ENCODE assay signal across 16 cellular contexts in the genomic region with DNA sequence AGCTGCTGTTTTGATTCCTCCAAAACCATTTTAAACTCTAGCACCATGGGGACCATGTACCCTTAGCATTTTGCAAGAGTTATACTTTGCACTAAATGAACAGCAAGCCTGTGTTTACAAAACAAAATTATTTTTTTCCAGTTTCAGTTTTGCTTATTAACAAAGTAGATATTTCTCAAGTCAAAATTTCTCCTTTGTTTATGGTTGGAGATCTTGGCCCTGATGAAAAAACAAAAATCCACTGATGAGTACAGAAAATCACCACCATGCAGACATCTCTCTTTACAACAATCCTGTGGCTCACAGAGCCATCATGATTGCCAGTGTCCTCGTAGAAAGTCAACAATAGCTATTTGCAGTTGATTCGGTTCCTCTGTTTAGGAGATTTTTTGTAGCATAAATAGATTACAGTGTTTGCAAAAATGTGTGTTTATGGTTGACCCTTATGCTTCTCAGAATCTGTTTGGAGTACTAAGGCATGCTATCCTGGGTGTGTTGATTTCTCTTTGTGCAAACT.
DNase-seq lines count a peak whose midpoint lies in the region; ATAC-seq and TF ChIP-seq lines count a peak whose summit lies in the region.
"Had no signal": no experiment of that assay in that cellular context is flagged by ENCODE, and none has a peak within 500 bp of the region (broad histone marks: within the 10 kb centered on the region; RNA-seq: fewer than 3 reads in every experiment).

No MANE protein-coding gene starts in this region.

- H3K36me3 ChIP-seq in right atrium auricular region: no peaks in the 10 kb centered on the region
- no peaks in the 10 kb centered on the region for H3K36me3 ChIP-seq in esophagus squamous epithelium
- no peaks in the 10 kb centered on the region for H3K36me3 ChIP-seq in parathyroid adenoma (ENCODE audit: control insufficient read depth, insufficient read depth, low read length)
- H3K36me3 ChIP-seq in testis (ENCODE audit: low read depth, missing control alignments): no peaks in the 10 kb centered on the region
- H3K36me3 ChIP-seq: spleen had no signal

- TF ChIP-seq POLR2A in esophagus squamous epithelium (IDR thresholded peaks at IDR 0.05) (no peak), testis (IDR thresholded peaks at IDR 0.05) (no peak)

- no peak overlapping the region for H3K9ac ChIP-seq in parathyroid adenoma

- intact Hi-C loops in left ventricle myocardium superior (cut with micrococcal nuclease): no loop called here
- intact Hi-C loops in esophagus squamous epithelium (cut with DNase I): no loop called here
- intact Hi-C loops in testis (cut with DNase I; ENCODE audit: low total_unique reads): no loop called here

- H3K27me3 ChIP-seq in right atrium auricular region: no peaks in the 10 kb centered on the region
- H3K27me3 ChIP-seq in esophagus squamous epithelium: no peaks in the 10 kb centered on the region
- no peaks in the 10 kb centered on the region for H3K27me3 ChIP-seq in parathyroid adenoma (ENCODE audit: control insufficient read depth, insufficient read depth, low read length)
- H3K27me3 ChIP-seq in testis: no peaks in the 10 kb centered on the region
- H3K27me3 ChIP-seq: spleen had no signal

- H3K27ac ChIP-seq in right atrium auricular region (peak overlapping the region; percentile 78), esophagus squamous epithelium (peak overlapping the region in 3 of 4 donors; percentile 45 to 66 (median 53)), parathyroid adenoma (peak overlapping the region; percentile 84), testis (peak overlapping the region in 1 of 2 donors; percentile 52)
- H3K27ac ChIP-seq: spleen had no signal

- no peaks in the 10 kb centered on the region for H3K79me2 ChIP-seq in parathyroid adenoma

- H3K4me3 ChIP-seq in right atrium auricular region (no peak overlapping the region), esophagus squamous epithelium (no peak overlapping the region), parathyroid adenoma (ENCODE audit: low read depth, low read length) (no peak overlapping the region), testis (no peak overlapping the region)
- H3K4me3 ChIP-seq: spleen had no signal

- H2AFZ ChIP-seq in parathyroid adenoma: peak overlapping the region; percentile 7

- 41 to 57% methylated on average over 2 of the region's 2 CpGs for WGBS in esophagus squamous epithelium, 2 donors
- WGBS in testis, 2 donors: 40 to 60% methylated on average over 2 of the region's 2 CpGs

- ATAC-seq in left ventricle myocardium superior (no peak), GM18868 (IDR thresholded peaks at IDR 0.05; ENCODE audit: unreplicated experiment) (no peak)

- H3K4me2 ChIP-seq in parathyroid adenoma (ENCODE audit: low read length): no peak overlapping the region

- no peak for DNase-seq in right atrium auricular region (ENCODE audit: low spot score)
- no peak for DNase-seq in left ventricle myocardium superior
- DNase-seq in esophagus squamous epithelium (lab: John Stamatoyannopoulos, UW): no peak
- DNase-seq in testis: no peak
- DNase-seq in NOMO-1 treated with dmso at 0.1 percent for 144 hours (lab: John Stamatoyannopoulos, UW; ENCODE audit: unreplicated experiment): no peak
- DNase-seq in activated naive CD4-positive, alpha-beta T cell treated with anti-CD3 and anti-CD28 coated beads, Interleukin-2, amount 50 U/mL, for 16 hours: no peak
- DNase-seq: activated CD4-positive, alpha-beta T cell treated with anti-CD3 and anti-CD28 coated beads, Interleukin-2, amount 50 U/mL, for 1 hour; activated T-cell treated with anti-CD3 and anti-CD28 coated beads, Interleukin-2, amount 50 U/mL, for 48 hours; cortex of kidney; GDM1; NCI-H1048; NK-92 treated with Interleukin-12 subunit alpha and Interleukin-12 subunit beta, amount 100 ng/mL, for 24 hours; spleen; T-helper 9 cell had no signal

- no peak for TF ChIP-seq CTCF in right atrium auricular region (IDR thresholded peaks at IDR 0.05)
- TF ChIP-seq CTCF in esophagus squamous epithelium (IDR thresholded peaks at IDR 0.05): no peak
- no peak for TF ChIP-seq CTCF in parathyroid adenoma (IDR thresholded peaks at IDR 0.05)
- TF ChIP-seq CTCF in testis (IDR thresholded peaks at IDR 0.05): no peak

- no peaks in the 10 kb centered on the region for H3K9me3 ChIP-seq in right atrium auricular region
- no peaks in the 10 kb centered on the region for H3K9me3 ChIP-seq in esophagus squamous epithelium
- no peaks in the 10 kb centered on the region for H3K9me3 ChIP-seq in parathyroid adenoma (ENCODE audit: control insufficient read depth, low read length)
- no peaks in the 10 kb centered on the region for H3K9me3 ChIP-seq in testis
- H3K9me3 ChIP-seq: spleen had no signal

- H3K4me1 ChIP-seq in right atrium auricular region: peaks cover 0 to 63% of the 10 kb centered on the region in 2 donors
- H3K4me1 ChIP-seq in esophagus squamous epithelium: peaks cover 9 to 30% (median 9%) of the 10 kb centered on the region in 3 donors
- H3K4me1 ChIP-seq in parathyroid adenoma: peaks cover 44% of the 10 kb centered on the region
- H3K4me1 ChIP-seq in testis: peaks cover 18% of the 10 kb centered on the region
